ENCODE assay signal across 8 cellular contexts in genomic region chr3:15427182-15427880, GRCh38. TPM values are rescaled to one million over a fixed set of nuclear protein-coding genes. Genes with fewer than 3 reads are reported as not detected.
DNase-seq lines count a peak whose midpoint lies in the region; ATAC-seq, FAIRE-seq and TF ChIP-seq lines count a peak whose summit lies in the region.

EAF1 (plus strand) TSS chr3:15427598; CDS start chr3:15427780, 182 bp downstream.
A gene with protein sequence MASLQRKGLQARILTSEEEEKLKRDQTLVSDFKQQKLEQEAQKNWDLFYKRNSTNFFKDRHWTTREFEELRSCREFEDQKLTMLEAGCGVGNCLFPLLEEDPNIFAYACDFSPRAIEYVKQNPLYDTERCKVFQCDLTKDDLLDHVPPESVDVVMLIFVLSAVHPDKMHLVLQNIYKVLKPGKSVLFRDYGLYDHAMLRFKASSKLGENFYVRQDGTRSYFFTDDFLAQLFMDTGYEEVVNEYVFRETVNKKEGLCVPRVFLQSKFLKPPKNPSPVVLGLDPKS (minus strand): TSS chr3:15427544. CDS start chr3:15426511, 1,033 bp downstream.

- FAIRE-seq in HTR-8/SVneo (lab: Jason Lieb, UNC), result no peak

- H3K27ac ChIP-seq in mucosa of rectum (ENCODE audit: low read depth in 2 of 2, low read length in 2 of 2), result peak within 1 kb of the TSS; percentile 59 to 63

- peak within 1 kb of the TSS; percentile 86 to 87 for H3K9ac ChIP-seq in mucosa of rectum (ENCODE audit: low read depth in 1 of 2, low read length in 2 of 2)

- TF ChIP-seq CTCF in epithelial cell of proximal tubule (conservative IDR thresholded peaks at IDR 0.05; ENCODE audit: low read depth, low read length), result no peak

- DNase-seq in CMK (ENCODE audit: low read depth) (peak; percentile 72), HTR-8/SVneo (ENCODE audit: insufficient read length, low spot score) (peak; percentile 91), OCI-M1 (lab: John Stamatoyannopoulos, UW) (peak; percentile 92), activated T-cell treated with anti-CD3 and anti-CD28 coated beads for 24 hours (ENCODE audit: low read depth) (peak; percentile 82), epithelial cell of proximal tubule (ENCODE audit: low read depth) (no peak)
- peak; percentile 92 for DNase-seq in stimulated activated CD8-positive, alpha-beta memory T cell treated with anti-CD3 and anti-CD28 coated beads, Interleukin-4, amount 100 ng/mL, for 48 hours

- H3K36me3 ChIP-seq in mucosa of rectum (ENCODE audit: control insufficient read depth in 2 of 2, insufficient read depth in 2 of 2, low read length in 2 of 2), result peaks cover 13 to 21% of the 10 kb centered on the region in 2 donors

- H3K4me1 ChIP-seq in mucosa of rectum (ENCODE audit: control insufficient read depth in 2 of 2, insufficient read depth in 2 of 2, low read length in 2 of 2), result peaks cover 10 to 13% of the 10 kb centered on the region in 2 donors

- peak; percentile 81 for ATAC-seq in GM21360 (IDR thresholded peaks at IDR 0.05; ENCODE audit: unreplicated experiment)

- no peaks in the 10 kb centered on the region for H3K9me3 ChIP-seq in mucosa of rectum (ENCODE audit: control insufficient read depth in 2 of 2, low read length in 2 of 2)

- no peaks in the 10 kb centered on the region for H3K27me3 ChIP-seq in mucosa of rectum (ENCODE audit: control insufficient read depth in 2 of 2, insufficient read depth in 2 of 2, low read length in 2 of 2)

- H3K4me3 ChIP-seq in epithelial cell of proximal tubule (ENCODE audit: low read depth, low read length) (peak within 1 kb of the TSS; percentile 99), mucosa of rectum (ENCODE audit: low read length in 2 of 2) (peak within 1 kb of the TSS; percentile 85 to 94)

RNA-seq across cellular contexts. Expression of gene EAF1, which starts in this region (rescaled TPM):
- 16.3 and 19.1 TPM in 2 replicates for total RNA-seq in epithelial cell of proximal tubule

RNA-seq across cellular contexts. Expression of the second gene that starts in this region (rescaled TPM):
- total RNA-seq in epithelial cell of proximal tubule, result 13.0 and 17.7 TPM in 2 replicates
